9 cellular contexts compared by ENCODE assay signal in genomic region chr12:107318804-107319535, GRCh38.
DNase-seq lines count a peak whose midpoint lies in the region; ATAC-seq, FAIRE-seq and TF ChIP-seq lines count a peak whose summit lies in the region.
"Had no signal": no experiment of that assay in that cellular context is flagged by ENCODE, and none has a peak within 500 bp of the region (broad histone marks: within the 10 kb centered on the region; RNA-seq: fewer than 3 reads in every experiment).

No MANE protein-coding gene starts in this region.

- no peak for TF ChIP-seq CTCF in endothelial cell of umbilical vein (IDR thresholded peaks at IDR 0.05; ENCODE audit: extremely low read depth in 1 of 2, insufficient read depth in 1 of 2, low read depth in 1 of 2, low read length in 2 of 2)

- DNase-seq in AG20443 (ENCODE audit: low spot score) (peak; percentile 44), HK-2 (ENCODE audit: unreplicated experiment) (peak; percentile 48), endothelial cell of umbilical vein (ENCODE audit: low read depth, low spot score) (peak; percentile 48), naive B cell (no peak), OCI-M2 (lab: John Stamatoyannopoulos, UW; ENCODE audit: unreplicated experiment) (no peak)
- DNase-seq in activated CD4-positive, alpha-beta T cell treated with anti-CD3 and anti-CD28 coated beads, Interleukin-2, amount 10 ng/mL, durations not matched to agents 24 days and 14 days: peak; percentile 80

- FAIRE-seq in endothelial cell of umbilical vein (lab: Jason Lieb, UNC): no peak
- FAIRE-seq: frontal cortex had no signal

- CTCF ChIA-PET in endothelial cell of umbilical vein (lab: Charles Lee): no interaction called here

- peaks cover 44 to 58% of the 10 kb centered on the region in 2 experiments for H3K27me3 ChIP-seq in endothelial cell of umbilical vein (ENCODE audit: control insufficient read depth in 2 of 2, insufficient read depth in 2 of 2, low read length in 2 of 2)

- peaks cover 20% of the 10 kb centered on the region for H3K27me3 Mint-ChIP-seq in activated CD4-positive, alpha-beta T cell treated with anti-CD3 and anti-CD28 coated beads, Interleukin-2, amount 10 ng/mL, durations not matched to agents 24 days and 14 days
- peaks cover 53 to 71% (median 64%) of the 10 kb centered on the region in 3 donors for H3K27me3 Mint-ChIP-seq in naive B cell

- no peaks in the 10 kb centered on the region for H3K79me2 ChIP-seq in endothelial cell of umbilical vein (ENCODE audit: control insufficient read depth, insufficient read depth, low read length)

- H3K4me2 ChIP-seq in endothelial cell of umbilical vein (ENCODE audit: insufficient read depth, low read length): peak overlapping the region; percentile 57

- ATAC-seq in naive B cell (ENCODE audit: low read depth in 2 of 2) (no peak), HG02973 (IDR thresholded peaks at IDR 0.05; ENCODE audit: unreplicated experiment) (no peak), GM19395 (IDR thresholded peaks at IDR 0.05; ENCODE audit: unreplicated experiment) (no peak)

- H3K9me1 ChIP-seq in endothelial cell of umbilical vein (replicated peaks; ENCODE audit: control insufficient read depth, extremely low read depth, insufficient read depth, low read length): no peaks in the 10 kb centered on the region

- H3K4me1 ChIP-seq in endothelial cell of umbilical vein (ENCODE audit: control insufficient read depth, extremely low read depth, insufficient read depth, low read length): peaks cover 20% of the 10 kb centered on the region

- intact Hi-C loops in activated CD4-positive, alpha-beta T cell treated with anti-CD3 and anti-CD28 coated beads, Interleukin-2, amount 10 ng/mL, durations not matched to agents 24 days and 14 days (cut with micrococcal nuclease): loop anchor here (1.0 to 5.0 kb wide), 3 partner anchors 83 to 291 kb away; no protein-coding TSS in a partner anchor
- intact Hi-C loops in endothelial cell of umbilical vein (cut with micrococcal nuclease): loop anchor here (1.0 to 5.0 kb wide), 4 partner anchors 9 to 188 kb away; no protein-coding TSS in a partner anchor

- H3K36me3 ChIP-seq in endothelial cell of umbilical vein (ENCODE audit: control insufficient read depth in 2 of 2, extremely low read depth in 1 of 2, insufficient read depth in 2 of 2, low read length in 2 of 2): no peaks in the 10 kb centered on the region

- POLR2A ChIA-PET in endothelial cell of umbilical vein (lab: Charles Lee): no interaction called here

- peaks cover 36% of the 10 kb centered on the region for H3K4me1 Mint-ChIP-seq in activated CD4-positive, alpha-beta T cell treated with anti-CD3 and anti-CD28 coated beads, Interleukin-2, amount 10 ng/mL, durations not matched to agents 24 days and 14 days
- peaks cover 22 to 36% (median 35%) of the 10 kb centered on the region in 3 donors for H3K4me1 Mint-ChIP-seq in naive B cell

- no peaks in the 10 kb centered on the region for H3K9me3 Mint-ChIP-seq in activated CD4-positive, alpha-beta T cell treated with anti-CD3 and anti-CD28 coated beads, Interleukin-2, amount 10 ng/mL, durations not matched to agents 24 days and 14 days
- H3K9me3 Mint-ChIP-seq in naive B cell: no peaks in the 10 kb centered on the region

- peak overlapping the region; percentile 90 for H3K27ac Mint-ChIP-seq in activated CD4-positive, alpha-beta T cell treated with anti-CD3 and anti-CD28 coated beads, Interleukin-2, amount 10 ng/mL, durations not matched to agents 24 days and 14 days
- no peak overlapping the region for H3K27ac Mint-ChIP-seq in naive B cell

- no peaks in the 10 kb centered on the region for H3K36me3 Mint-ChIP-seq in activated CD4-positive, alpha-beta T cell treated with anti-CD3 and anti-CD28 coated beads, Interleukin-2, amount 10 ng/mL, durations not matched to agents 24 days and 14 days (ENCODE audit: low read depth)
- H3K36me3 Mint-ChIP-seq in naive B cell: no peaks in the 10 kb centered on the region

- no peak for TF ChIP-seq POLR2A in endothelial cell of umbilical vein (IDR thresholded peaks at IDR 0.05; ENCODE audit: low read depth, low read length)

- peak overlapping the region; percentile 29 to 41 (median 30) for H3K4me3 ChIP-seq in endothelial cell of umbilical vein (replicated peaks in 1 of 3; ENCODE audit: insufficient read depth in 1 of 3, low read depth in 1 of 3, low read length in 3 of 3)

- peak overlapping the region; percentile 61 for H2AFZ ChIP-seq in endothelial cell of umbilical vein (ENCODE audit: low read depth, low read length)

- no peaks in the 10 kb centered on the region for H3K9me3 ChIP-seq in endothelial cell of umbilical vein (replicated peaks; ENCODE audit: control insufficient read depth, insufficient read depth, low read length)

- BruUV-seq in endothelial cell of umbilical vein (replicated peaks; lab: Mats Ljungman, UMichigan): no TSS peak

- H3K9ac ChIP-seq in endothelial cell of umbilical vein (replicated peaks; ENCODE audit: extremely low read depth, insufficient read depth, low read length): no peak overlapping the region

- dilution Hi-C loops in endothelial cell of umbilical vein (cut with MboI; ENCODE audit: extremely low pct_ligation_motif_present, low sequenced_read_pairs): no loop called here

- peak overlapping the region; percentile 88 for H3K4me3 Mint-ChIP-seq in activated CD4-positive, alpha-beta T cell treated with anti-CD3 and anti-CD28 coated beads, Interleukin-2, amount 10 ng/mL, durations not matched to agents 24 days and 14 days
- peak overlapping the region; percentile 57 to 90 (median 82) for H3K4me3 Mint-ChIP-seq in naive B cell

- H3K27ac ChIP-seq in endothelial cell of umbilical vein (ENCODE audit: insufficient read depth, low read depth, low read length): no peak overlapping the region

- no peaks in the 10 kb centered on the region for H4K20me1 ChIP-seq in endothelial cell of umbilical vein (replicated peaks; ENCODE audit: control insufficient read depth, extremely low read depth, insufficient read depth, low read length)

TF ChIP-seq in endothelial cell of umbilical vein, 7 proteins besides CTCF, POLR2A, EP300 and RAD21:
- TF ChIP-seq JUN (IDR thresholded peaks at IDR 0.05; ENCODE audit: borderline replicate concordance, insufficient read depth, insufficient read length, low read depth) (no peak), EZH2 (IDR thresholded peaks at IDR 0.05; ENCODE audit: borderline replicate concordance, low read depth, low read length, severe bottlenecking) (peak; percentile 67), MYC (IDR thresholded peaks at IDR 0.05; ENCODE audit: low read depth, low read length) (no peak)

Comparison
In these comparisons a context has a peak if more than half of its experiments do, and no peak if none do; other contexts are left out.
1. DNase-seq: peak in AG20443 (single experiment), HK-2 (single experiment), activated CD4-positive, alpha-beta T cell treated with anti-CD3 and anti-CD28 coated beads, Interleukin-2, amount 10 ng/mL, durations not matched to agents 24 days and 14 days (single experiment) and endothelial cell of umbilical vein (single experiment); none in naive B cell (single experiment) and OCI-M2 (single experiment).